20 cellular contexts compared by ENCODE assay signal in genomic region chr10:97514344-97514743, GRCh38. TPM values are rescaled to one million over a fixed set of nuclear protein-coding genes. Genes with fewer than 3 reads are reported as not detected.
A peak's percentile ranks its signal among the peaks of the same experiment; 100 is the strongest.
DNase-seq lines count a peak whose midpoint lies in the region; ATAC-seq and TF ChIP-seq lines count a peak whose summit lies in the region.
"Had no signal": no experiment of that assay in that cellular context is flagged by ENCODE, and none has a peak within 500 bp of the region (broad histone marks: within the 10 kb centered on the region; RNA-seq: fewer than 3 reads in every experiment).

No MANE protein-coding gene starts in this region.

- no peaks in the 10 kb centered on the region for H3K27me3 Mint-ChIP-seq in activated naive CD8-positive, alpha-beta T cell treated with anti-CD3 and anti-CD28 coated beads for 36 hours

- H3K4me3 Mint-ChIP-seq in activated naive CD8-positive, alpha-beta T cell treated with anti-CD3 and anti-CD28 coated beads for 36 hours = no peak overlapping the region
- H3K4me3 Mint-ChIP-seq: CD4-positive, CD25-positive, alpha-beta regulatory T cell had no signal

- peaks cover 16 to 84% (median 59%) of the 10 kb centered on the region in 9 donors for H3K4me1 ChIP-seq in heart right ventricle
- H3K4me1 ChIP-seq in osteoblast (ENCODE audit: insufficient read depth, low read length) = peaks cover 13% of the 10 kb centered on the region

- no peak overlapping the region for H3K4me2 ChIP-seq in osteoblast (ENCODE audit: insufficient read depth, low read length)

- no peaks in the 10 kb centered on the region for H3K36me3 Mint-ChIP-seq in activated naive CD8-positive, alpha-beta T cell treated with anti-CD3 and anti-CD28 coated beads for 36 hours
- H3K36me3 Mint-ChIP-seq: CD4-positive, CD25-positive, alpha-beta regulatory T cell had no signal

- H3K27me3 ChIP-seq in heart right ventricle (no peaks in the 10 kb centered on the region), osteoblast (ENCODE audit: insufficient read depth, low read length) (no peaks in the 10 kb centered on the region)

- H3K9me3 ChIP-seq in heart right ventricle = no peaks in the 10 kb centered on the region
- H3K9me3 ChIP-seq in osteoblast (ENCODE audit: low read depth, low read length) = no peaks in the 10 kb centered on the region

- DNase-seq in Right ventricle myocardium superior (no peak), cardiac septum (ENCODE audit: low spot score) (no peak), heart right ventricle (peak in 1 of 2 donors; percentile 31), osteoblast (ENCODE audit: insufficient read length, low spot score, missing footprints) (peak; percentile 43), GM03348 (ENCODE audit: low spot score) (no peak)
- no peak for DNase-seq in activated naive CD8-positive, alpha-beta T cell treated with anti-CD3 and anti-CD28 coated beads for 36 hours
- DNase-seq: CD4-positive, CD25-positive, alpha-beta regulatory T cell; NCI-H1092; NCI-H1417 treated with DMSO at 0.1 percent for 48 hours; NCI-H1694 treated with DMSO at 0.1 percent for 48 hours; NCI-H2081; NCI-H226; NCI-H510A; NCI-H69; RPMI8226; SIG-M5 had no signal

- no peak for TF ChIP-seq CTCF in heart right ventricle (IDR thresholded peaks at IDR 0.05)
- TF ChIP-seq CTCF in osteoblast (IDR thresholded peaks at IDR 0.05; ENCODE audit: extremely low read depth, low read depth, low read length) = no peak

- ATAC-seq in Right ventricle myocardium superior (ENCODE audit: poor library complexity) (peak; percentile 77), heart right ventricle (peak in 7 of 8 donors; percentile 40 to 86 (median 74)), HG03025 (IDR thresholded peaks at IDR 0.05; ENCODE audit: low FRiP score, unreplicated experiment) (no peak)
- ATAC-seq: HCT116 had no signal

- H3K27ac Mint-ChIP-seq in activated naive CD8-positive, alpha-beta T cell treated with anti-CD3 and anti-CD28 coated beads for 36 hours = no peak overlapping the region

- H3K27ac ChIP-seq in heart right ventricle = peak overlapping the region in 7 of 10 donors; percentile 18 to 67 (median 48)
- H3K27ac ChIP-seq in osteoblast (ENCODE audit: low read depth, low read length) = no peak overlapping the region
- H3K27ac ChIP-seq: HL-60, SK-N-MC had no signal

- no peaks in the 10 kb centered on the region for H3K4me1 Mint-ChIP-seq in activated naive CD8-positive, alpha-beta T cell treated with anti-CD3 and anti-CD28 coated beads for 36 hours
- H3K4me1 Mint-ChIP-seq: CD4-positive, CD25-positive, alpha-beta regulatory T cell had no signal

- H3K36me3 ChIP-seq in heart right ventricle (no peaks in the 10 kb centered on the region), osteoblast (ENCODE audit: insufficient read depth, low read length) (no peaks in the 10 kb centered on the region)

- intact Hi-C loops in Right ventricle myocardium superior (cut with DNase I) (no loop called here), cardiac septum (cut with DNase I) (no loop called here), heart right ventricle (cut with DNase I) (no loop called here)

- H3K4me3 ChIP-seq in heart right ventricle (no peak overlapping the region), osteoblast (ENCODE audit: insufficient read depth, low read length) (no peak overlapping the region)
- H3K4me3 ChIP-seq: SK-N-MC had no signal

- peaks cover 88% of the 10 kb centered on the region for H3K79me2 ChIP-seq in osteoblast (ENCODE audit: insufficient read depth, low read length)

- H3K9me3 Mint-ChIP-seq in activated naive CD8-positive, alpha-beta T cell treated with anti-CD3 and anti-CD28 coated beads for 36 hours = no peaks in the 10 kb centered on the region
- H3K9me3 Mint-ChIP-seq: CD4-positive, CD25-positive, alpha-beta regulatory T cell had no signal

- 49 to 59% methylated on average over 10 of the region's 10 CpGs for WGBS in heart right ventricle, 2 donors

- no peak overlapping the region for H2AFZ ChIP-seq in osteoblast (ENCODE audit: low read length)

- H4K20me1 ChIP-seq in osteoblast (ENCODE audit: insufficient read depth, low read length) = peaks cover 87% of the 10 kb centered on the region

RNA-seq across cellular contexts. Expression of gene UBTD1, which starts 15.6 kb away (rescaled TPM):
- total RNA-seq in Right ventricle myocardium superior (26.7 TPM), cardiac septum (25.5 TPM), heart right ventricle (10 to 100 TPM; 13.6 to 34.0 (median 20.5) TPM), osteoblast (29.0 and 32.7 TPM in 2 replicates)
- 10 to 100 TPM; 36.5 to 56.0 TPM for polyA plus RNA-seq in heart right ventricle
- total RNA-seq in activated naive CD8-positive, alpha-beta T cell treated with anti-CD3 and anti-CD28 coated beads for 36 hours = 1 to 10 TPM in 1 of 2 experiments, under 1 TPM in 1; 0.99 to 1.3 TPM

RNA-seq across cellular contexts. Expression of gene MMS19, which starts 16.1 kb away (rescaled TPM):
- 34.0 TPM for total RNA-seq in Right ventricle myocardium superior
- total RNA-seq in cardiac septum = 46.7 TPM
- 10 to 100 TPM; 34.7 to 49.1 (median 43.8) TPM for total RNA-seq in heart right ventricle
- 10 to 100 TPM; 44.0 to 64.9 TPM for polyA plus RNA-seq in heart right ventricle
- total RNA-seq in osteoblast = 60.4 and 63.0 TPM in 2 replicates
- 10 to 100 TPM; 96.2 to 97.0 TPM for total RNA-seq in activated naive CD8-positive, alpha-beta T cell treated with anti-CD3 and anti-CD28 coated beads for 36 hours

RNA-seq across cellular contexts. Expression of gene ANKRD2, which starts 58.2 kb away (rescaled TPM):
- total RNA-seq in Right ventricle myocardium superior (152 TPM), cardiac septum (138 TPM), heart right ventricle (100 to 1,000 TPM in 6 of 10 donors, 10 to 100 TPM in 4; 46.3 to 395 (median 133) TPM), osteoblast (0.29 and 0.72 TPM in 2 replicates)
- 100 to 1,000 TPM; 248 to 370 TPM for polyA plus RNA-seq in heart right ventricle
- total RNA-seq in activated naive CD8-positive, alpha-beta T cell treated with anti-CD3 and anti-CD28 coated beads for 36 hours = not detected
- total RNA-seq: CD4-positive, CD25-positive, alpha-beta regulatory T cell had no signal
- polyA plus RNA-seq: CD4-positive, CD25-positive, alpha-beta regulatory T cell had no signal

Comparison
In these comparisons a context has a peak if more than half of its experiments do, and no peak if none do; other contexts are left out.
1. RNA of gene UBTD1, which starts 15.6 kb away (total RNA-seq): 29.0 to 32.7 TPM in osteoblast, 26.7 TPM in Right ventricle myocardium superior (single experiment), 25.5 TPM in cardiac septum (single experiment) and 13.6 to 34.0 TPM in heart right ventricle; 0.99 to 1.3 TPM in activated naive CD8-positive, alpha-beta T cell treated with anti-CD3 and anti-CD28 coated beads for 36 hours; every median in the first group is over 4 times any median in the second.
2. RNA of gene ANKRD2, which starts 58.2 kb away (total RNA-seq): 46.3 to 395 TPM in heart right ventricle, 152 TPM in Right ventricle myocardium superior (single experiment) and 138 TPM in cardiac septum (single experiment); 0.29 to 0.72 TPM in osteoblast and not detected in activated naive CD8-positive, alpha-beta T cell treated with anti-CD3 and anti-CD28 coated beads for 36 hours; every median in the first group is over 10 times any median in the second.